ENCODE assay signal across 10 cellular contexts in genomic region chr9:95852059-95853032, GRCh38. TPM values are rescaled to one million over a fixed set of nuclear protein-coding genes. Genes with fewer than 3 reads are reported as not detected.
DNase-seq lines count a peak whose midpoint lies in the region; ATAC-seq, FAIRE-seq and TF ChIP-seq lines count a peak whose summit lies in the region.
"Had no signal": no experiment of that assay in that cellular context is flagged by ENCODE, and none has a peak within 500 bp of the region (broad histone marks: within the 10 kb centered on the region; RNA-seq: fewer than 3 reads in every experiment).

No MANE protein-coding gene starts in this region.

- peak overlapping the region; percentile 13; the same call in 1 of the 2 replicates for H3K4me2 ChIP-seq in SK-N-SH
- H3K4me2 ChIP-seq: BLaER1 had no signal

- TF ChIP-seq CTCF in SK-N-SH (IDR thresholded peaks at IDR 0.05) (no peak), NB4 (IDR thresholded peaks at IDR 0.05; ENCODE audit: low read depth, low read length) (no peak), foreskin keratinocyte (conservative IDR thresholded peaks at IDR 0.05) (no peak), uterus (IDR thresholded peaks at IDR 0.05) (no peak), transverse colon (IDR thresholded peaks at IDR 0.05) (no peak)

- H3K36me3 ChIP-seq in SK-N-SH (replicated peaks in 1 of 2; ENCODE audit: control insufficient read depth in 1 of 2, insufficient read depth in 2 of 2, low read length in 1 of 2) = no peaks in the 10 kb centered on the region
- H3K36me3 ChIP-seq in uterus = no peaks in the 10 kb centered on the region
- H3K36me3 ChIP-seq in transverse colon = peaks cover 0 to 4% (median 0%) of the 10 kb centered on the region in 4 donors

- H3K4me1 ChIP-seq in SK-N-SH (ENCODE audit: control insufficient read depth in 1 of 2, insufficient read depth in 2 of 2, low read depth in 1 of 2, low read length in 1 of 2) (peaks cover 14 to 34% of the 10 kb centered on the region in 2 experiments; a peak in 3 of 4 replicates), foreskin keratinocyte (peaks cover 48% of the 10 kb centered on the region), uterus (no peaks in the 10 kb centered on the region), transverse colon (peaks cover 0 to 3% (median 0%) of the 10 kb centered on the region in 4 donors)

- H3K27ac ChIP-seq in SK-N-SH (ENCODE audit: low read depth in 2 of 2, low read length in 1 of 2) (peak overlapping the region in 1 of 2 experiments; percentile 30; a peak in 2 of 4 replicates), foreskin keratinocyte (no peak overlapping the region), uterus (no peak overlapping the region), transverse colon (no peak overlapping the region)
- H3K27ac ChIP-seq: BLaER1 had no signal

- H2AFZ ChIP-seq in SK-N-SH (ENCODE audit: low read depth) = peak overlapping the region; percentile 39; the same call in 1 of the 2 replicates

- TF ChIP-seq EP300 in SK-N-SH (IDR thresholded peaks at IDR 0.05; ENCODE audit: borderline replicate concordance in 1 of 2, low read depth in 1 of 2, low read length in 1 of 2) (peak in 1 of 2 experiments; percentile 76; a peak in 1 of 4 replicates), transverse colon (IDR thresholded peaks at IDR 0.05; ENCODE audit: low read depth) (no peak)

- POLR2A ChIA-PET in SK-N-SH (lab: Yijun Ruan, JAX) = no interaction called here

- in situ Hi-C loops in transverse colon (cut with MboI; ENCODE audit: low pct_ligation_motif_present in 1 of 4, low pct_unique_long_range_greater_than_20kb in 1 of 4, low sequenced_read_pairs in 3 of 4) = no loop called here

- peaks cover 33% of the 10 kb centered on the region for H3F3A ChIP-seq in SK-N-SH (replicated peaks; ENCODE audit: insufficient read depth)

- DNase-seq in SK-N-SH = no peak
- DNase-seq in H54 (ENCODE audit: insufficient read length, low spot score) = peak; percentile 41
- peak; percentile 23 for DNase-seq in NB4 (ENCODE audit: low read depth)
- DNase-seq in foreskin keratinocyte = peak in 1 of 2 donors; percentile 65
- no peak for DNase-seq in retina
- DNase-seq in uterus = no peak
- DNase-seq in transverse colon = no peak
- DNase-seq: naive B cell had no signal

- H3K27me3 ChIP-seq in SK-N-SH (ENCODE audit: insufficient read depth) = no peaks in the 10 kb centered on the region
- no peaks in the 10 kb centered on the region for H3K27me3 ChIP-seq in foreskin keratinocyte
- H3K27me3 ChIP-seq in uterus = no peaks in the 10 kb centered on the region
- no peaks in the 10 kb centered on the region for H3K27me3 ChIP-seq in transverse colon
- H3K27me3 ChIP-seq: BLaER1 had no signal

- TF ChIP-seq RAD21 in SK-N-SH (IDR thresholded peaks at IDR 0.05; ENCODE audit: low read length) = no peak

- ATAC-seq in SK-N-SH treated with all-trans-retinoic acid at 6 μM for 48 hours = no peak; the same call in 1 of the 3 replicates
- peak; percentile 64 for ATAC-seq in foreskin keratinocyte

- H3K9ac ChIP-seq in SK-N-SH = peak overlapping the region; percentile 16; the same call in 1 of the 2 replicates
- H3K9ac ChIP-seq: BLaER1 had no signal

- TF ChIP-seq POLR2A in H54 (IDR thresholded peaks at IDR 0.05; ENCODE audit: low read depth, low read length) (no peak), NB4 (IDR thresholded peaks at IDR 0.05; ENCODE audit: extremely low read depth, insufficient read length) (no peak), uterus (IDR thresholded peaks at IDR 0.05) (no peak), transverse colon (IDR thresholded peaks at IDR 0.05) (no peak)

- no peaks in the 10 kb centered on the region for H3K79me2 ChIP-seq in SK-N-SH (ENCODE audit: insufficient read depth)

- no peaks in the 10 kb centered on the region for H3K9me2 ChIP-seq in SK-N-SH

- H4K20me1 ChIP-seq in SK-N-SH (ENCODE audit: insufficient read depth) = no peaks in the 10 kb centered on the region

- CTCF ChIA-PET in SK-N-SH (lab: Yijun Ruan, JAX) = interaction anchor here (0.7 to 1.4 kb wide), 3 partner anchors 46 to 381 kb away, joined by 3 to 4 read pairs (median 3); no protein-coding TSS in a partner anchor

- intact Hi-C loops in uterus (cut with DNase I; ENCODE audit: low total_unique reads) (no loop called here), transverse colon (cut with DNase I; ENCODE audit: low total_unique reads) (no loop called here)

- peak; percentile 100 for FAIRE-seq in H54 (lab: Jason Lieb, UNC)

- H3K9me3 ChIP-seq in SK-N-SH (no peaks in the 10 kb centered on the region), uterus (no peaks in the 10 kb centered on the region), transverse colon (no peaks in the 10 kb centered on the region)

- WGBS in SK-N-SH (ENCODE audit: low lambda C conversion rate) = 27% methylated on average over 7 of the region's 7 CpGs
- 55 to 56% methylated on average over 7 of the region's 7 CpGs for WGBS in transverse colon (ENCODE audit: low coverage in 1 of 2), 2 donors

- H3K4me3 ChIP-seq in SK-N-SH (ENCODE audit: low read depth in 2 of 2, low read length in 1 of 2) (peak overlapping the region in 1 of 2 experiments; percentile 7; a peak in 2 of 4 replicates), NB4 (ENCODE audit: low read depth, low read length) (no peak overlapping the region), uterus (no peak overlapping the region), transverse colon (no peak overlapping the region)
- H3K4me3 ChIP-seq: BLaER1 had no signal

TF ChIP-seq in SK-N-SH, 30 proteins besides CTCF, POLR2A, EP300 and RAD21 (continues in another document):
- peak; percentile 88 for TF ChIP-seq FOSL2 (IDR thresholded peaks at IDR 0.05; ENCODE audit: borderline replicate concordance, low read depth)
- peak; percentile 49; the same call in 1 of the 2 replicates for TF ChIP-seq TEAD4 (IDR thresholded peaks at IDR 0.05; ENCODE audit: borderline replicate concordance, insufficient read depth)
- TF ChIP-seq USF2 (IDR thresholded peaks at IDR 0.05; ENCODE audit: borderline replicate concordance, low read depth, low read length) = no peak
- no peak for TF ChIP-seq ELF1 (IDR thresholded peaks at IDR 0.05)
- peak; percentile 90 for TF ChIP-seq PBX3 (IDR thresholded peaks at IDR 0.05)
- no peak for TF ChIP-seq FOXJ3 (CRISPR knock-in tag; IDR thresholded peaks at IDR 0.05)

TF ChIP-seq in SK-N-SH treated with all-trans-retinoic acid at 6 μM for 48 hours, 23 proteins besides CTCF, POLR2A, EP300 and RAD21 (continues in another document):
- TF ChIP-seq SNAI2 (CRISPR knock-in tag; IDR thresholded peaks at IDR 0.05) (no peak), CSDC2 (CRISPR knock-in tag; IDR thresholded peaks at IDR 0.05) (no peak), CREB5 (CRISPR knock-in tag; IDR thresholded peaks at IDR 0.05; ENCODE audit: low read depth) (no peak), ZNF8 (CRISPR knock-in tag; IDR thresholded peaks at IDR 0.05) (no peak), POU6F1 (CRISPR knock-in tag; IDR thresholded peaks at IDR 0.05; ENCODE audit: borderline replicate concordance, low read depth) (no peak), ISL1 (CRISPR knock-in tag; IDR thresholded peaks at IDR 0.05) (no peak; the same call in 1 of the 2 replicates), ZNF70 (CRISPR knock-in tag; IDR thresholded peaks at IDR 0.05) (no peak), RARB (CRISPR knock-in tag; IDR thresholded peaks at IDR 0.05) (no peak)

RNA-seq across cellular contexts. Expression of gene ERCC6L2, which starts 23.1 kb away (rescaled TPM):
- 10.0 and 13.8 TPM in 2 replicates for polyA plus RNA-seq in SK-N-SH (2012; rRNA removed)
- polyA plus RNA-seq in SK-N-SH (2012; cell fraction: cytosol; rRNA removed) = 13.5 and 16.0 TPM in 2 replicates
- 13.2 and 21.1 TPM in 2 replicates for polyA plus RNA-seq in SK-N-SH (2012; cell fraction: nucleus; rRNA removed)
- 30.6 and 33.2 TPM in 2 replicates for total RNA-seq in foreskin keratinocyte
- polyA plus RNA-seq in foreskin keratinocyte = 2.4 and 3.1 TPM in 2 replicates
- 100 to 1,000 TPM in 1 of 4 donors, 10 to 100 TPM in 3; 28.8 to 176 (median 60.4) TPM for total RNA-seq in uterus
- 10 to 100 TPM; 62.7 to 84.6 (median 77.3) TPM for total RNA-seq in transverse colon

Comparison
In these comparisons a context has a peak if more than half of its experiments do, and no peak if none do; other contexts are left out.
1. DNase-seq: peak in H54 (single experiment) and NB4 (single experiment); none in SK-N-SH (single experiment), retina (single experiment), uterus (0 of 2) and transverse colon (single experiment).